Comparison of ENCODE assay signal across 29 cellular contexts in the genomic region with DNA sequence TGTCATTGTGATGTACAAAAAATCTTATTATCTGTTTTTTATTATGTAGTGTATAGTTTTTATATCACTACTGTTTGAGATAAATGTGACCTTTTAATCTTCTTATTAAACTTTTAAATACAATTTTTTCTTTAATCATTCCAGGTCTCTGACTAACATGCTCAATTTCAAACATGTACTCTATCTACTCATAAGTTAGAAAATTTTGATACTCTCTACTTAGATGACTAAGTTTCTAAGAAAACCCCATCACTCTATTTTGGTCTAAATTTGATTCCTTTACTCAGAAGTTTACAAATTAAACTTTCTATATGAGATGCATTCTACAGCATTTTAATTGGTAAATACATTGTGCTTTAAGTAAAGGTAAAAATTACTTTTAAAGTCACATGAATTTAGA.
"Had no signal": no experiment of that assay in that cellular context is flagged by ENCODE, and none has a peak within 500 bp of the region (broad histone marks: within the 10 kb centered on the region; RNA-seq: fewer than 3 reads in every experiment).

No MANE protein-coding gene starts in this region.

- FAIRE-seq: RCC 7860 had no signal

- ATAC-seq: Panc1, Right ventricle myocardium inferior, SK-N-SH treated with all-trans-retinoic acid at 6 μM for 48 hours had no signal

- DNase-seq: Karpas-422, KBM-7, MM.1S, MV-4-11, NCI-H1092, NCI-H1105, NCI-H1417 treated with DMSO at 0.1 percent for 48 hours, NCI-H1436 treated with DMSO at 0.1 percent for 48 hours, NCI-H1694 treated with DMSO at 0.1 percent for 48 hours, NCI-H187 treated with DMSO at 0.1 percent for 48 hours, NCI-H2029, NCI-H2081, NCI-H2171 treated with DMSO at 0.1 percent for 48 hours, NCI-H2227 treated with DMSO at 0.1 percent for 48 hours, NCI-H446 treated with DMSO at 0.1 percent for 48 hours, NCI-H510A, NCI-H524, NCI-H526, NCI-H69, NCI-H748 treated with DMSO at 0.1 percent for 48 hours, NCI-H82, PC-9, SHP77, SIG-M5, SJCRH30 had no signal
